In genomic region chr6:15249371-15250019, GRCh38 we compare ENCODE assay signal across 8 cellular contexts. TPM values are rescaled to one million over a fixed set of nuclear protein-coding genes. Genes with fewer than 3 reads are reported as not detected.
DNase-seq lines count a peak whose midpoint lies in the region; ATAC-seq, FAIRE-seq and TF ChIP-seq lines count a peak whose summit lies in the region.

No MANE protein-coding gene starts in this region.

- H3K4me2 ChIP-seq in DOHH2 (ENCODE audit: low read length) (peak overlapping the region; percentile 84), OCI-LY7 (ENCODE audit: low read length) (peak overlapping the region; percentile 84), endothelial cell of umbilical vein (ENCODE audit: insufficient read depth, low read length) (peak overlapping the region; percentile 82)

- WGBS in pancreas, 2 donors = 4 to 7% methylated on average over 9 of the region's 9 CpGs

- H3K27me3 ChIP-seq in DOHH2 (ENCODE audit: control insufficient read depth, low read length) (no peaks in the 10 kb centered on the region; the same call in 1 of the 2 replicates), endothelial cell of umbilical vein (ENCODE audit: control insufficient read depth in 2 of 2, insufficient read depth in 2 of 2, low read length in 2 of 2) (no peaks in the 10 kb centered on the region), pancreas (no peaks in the 10 kb centered on the region)

- H3K9me1 ChIP-seq in endothelial cell of umbilical vein (replicated peaks; ENCODE audit: control insufficient read depth, extremely low read depth, insufficient read depth, low read length) = no peaks in the 10 kb centered on the region

- POLR2A ChIA-PET in OCI-LY7 (lab: Charles Lee) = interaction anchor here (0.6 to 1.2 kb wide), 2 partner anchors 17 to 23 kb away, joined by 3 to 6 read pairs; no protein-coding TSS in a partner anchor
- POLR2A ChIA-PET in endothelial cell of umbilical vein (lab: Charles Lee) = no interaction called here

- H3K79me2 ChIP-seq in DOHH2 (ENCODE audit: control insufficient read depth, low read length) = peaks cover 56% of the 10 kb centered on the region
- peaks cover 65% of the 10 kb centered on the region; the same call in 1 of the 2 replicates for H3K79me2 ChIP-seq in OCI-LY7 (ENCODE audit: insufficient read depth, low read depth, low read length)
- H3K79me2 ChIP-seq in endothelial cell of umbilical vein (ENCODE audit: control insufficient read depth, insufficient read depth, low read length) = peaks cover 8% of the 10 kb centered on the region

- DNase-seq in OCI-LY7 (ENCODE audit: low spot score) = no peak
- DNase-seq in endothelial cell of umbilical vein (ENCODE audit: low read depth, low spot score) = no peak
- DNase-seq in pancreas = no peak
- DNase-seq in cortex of kidney (lab: John Stamatoyannopoulos, UW) = no peak
- DNase-seq in H4 (ENCODE audit: low spot score) = no peak
- no peak for DNase-seq in ACHN

- intact Hi-C loops in OCI-LY7 (cut with micrococcal nuclease; ENCODE audit: unreplicated experiment) = loop anchor here (5.0 kb wide), 5 partner anchors 408 to 1122 kb away; no protein-coding TSS in a partner anchor
- intact Hi-C loops in endothelial cell of umbilical vein (cut with micrococcal nuclease) = loop anchor here (5.0 kb wide), 4 partner anchors 303 to 1537 kb away; partner anchors contain the start of genes GMPR and RANBP9
- intact Hi-C loops in pancreas (cut with DNase I) = no loop called here

- no peak for TF ChIP-seq POLR2A in endothelial cell of umbilical vein (IDR thresholded peaks at IDR 0.05; ENCODE audit: low read depth, low read length)

- peak overlapping the region; percentile 49; the same call in 1 of the 2 replicates for H2AFZ ChIP-seq in OCI-LY7 (ENCODE audit: low read length)
- peak overlapping the region; percentile 97 for H2AFZ ChIP-seq in endothelial cell of umbilical vein (ENCODE audit: low read depth, low read length)

- H3K36me3 ChIP-seq in DOHH2 (ENCODE audit: control insufficient read depth, low read length) = no peaks in the 10 kb centered on the region
- H3K36me3 ChIP-seq in OCI-LY7 (ENCODE audit: insufficient read depth, low read length) = no peaks in the 10 kb centered on the region
- no peaks in the 10 kb centered on the region for H3K36me3 ChIP-seq in endothelial cell of umbilical vein (ENCODE audit: control insufficient read depth in 2 of 2, extremely low read depth in 1 of 2, insufficient read depth in 2 of 2, low read length in 2 of 2)
- no peaks in the 10 kb centered on the region for H3K36me3 ChIP-seq in pancreas

- peaks cover 22% of the 10 kb centered on the region; the same call in 1 of the 2 replicates for H3F3A ChIP-seq in DOHH2 (ENCODE audit: control insufficient read depth, insufficient read depth)

- no peak for FAIRE-seq in endothelial cell of umbilical vein (lab: Jason Lieb, UNC)
- no peak for FAIRE-seq in pancreas (lab: Jason Lieb, UNC)

- TF ChIP-seq CTCF in DOHH2 (IDR thresholded peaks at IDR 0.05; ENCODE audit: low read depth, low read length, poor library complexity, severe bottlenecking) (no peak), OCI-LY7 (conservative IDR thresholded peaks at IDR 0.05; ENCODE audit: low read length) (no peak), endothelial cell of umbilical vein (IDR thresholded peaks at IDR 0.05; ENCODE audit: extremely low read depth in 1 of 2, insufficient read depth in 1 of 2, low read depth in 1 of 2, low read length in 2 of 2) (no peak), pancreas (IDR thresholded peaks at IDR 0.05) (no peak)

- H3K9me2 ChIP-seq in DOHH2 (replicated peaks; ENCODE audit: control insufficient read depth, low read length) (no peaks in the 10 kb centered on the region), OCI-LY7 (ENCODE audit: insufficient read depth, low read length) (no peaks in the 10 kb centered on the region)

- in situ Hi-C loops in ACHN (cut with HindIII; ENCODE audit: low pct_ligation_motif_present, low pct_unique_long_range_greater_than_20kb, low sequenced_read_pairs) = no loop called here

- H3K9ac ChIP-seq in endothelial cell of umbilical vein (replicated peaks; ENCODE audit: extremely low read depth, insufficient read depth, low read length) = peak overlapping the region; percentile 75

- H3K4me3 ChIP-seq in DOHH2 (ENCODE audit: low read length) (peak overlapping the region; percentile 75), OCI-LY7 (ENCODE audit: low read depth, low read length, poor library complexity, severe bottlenecking) (peak overlapping the region; percentile 79), endothelial cell of umbilical vein (replicated peaks in 1 of 3; ENCODE audit: insufficient read depth in 1 of 3, low read depth in 1 of 3, low read length in 3 of 3) (peak overlapping the region in 2 of 3 experiments; percentile 63 to 78), pancreas (peak overlapping the region in 3 of 4 donors; percentile 71 to 88 (median 76))

- H4K20me1 ChIP-seq in DOHH2 (ENCODE audit: control insufficient read depth, insufficient read depth, low read depth, low read length) (peaks cover 14% of the 10 kb centered on the region; the same call in 1 of the 2 replicates), OCI-LY7 (ENCODE audit: insufficient read depth, low read length) (peaks cover 36% of the 10 kb centered on the region; the same call in 1 of the 2 replicates), endothelial cell of umbilical vein (replicated peaks; ENCODE audit: control insufficient read depth, extremely low read depth, insufficient read depth, low read length) (no peaks in the 10 kb centered on the region)

- no peaks in the 10 kb centered on the region for H3K9me3 ChIP-seq in DOHH2 (ENCODE audit: control insufficient read depth, insufficient read depth, low read length)
- H3K9me3 ChIP-seq in OCI-LY7 (ENCODE audit: low read length) = no peaks in the 10 kb centered on the region
- H3K9me3 ChIP-seq in endothelial cell of umbilical vein (replicated peaks; ENCODE audit: control insufficient read depth, insufficient read depth, low read length) = no peaks in the 10 kb centered on the region
- no peaks in the 10 kb centered on the region for H3K9me3 ChIP-seq in pancreas

- peaks cover 47% of the 10 kb centered on the region for H3K4me1 ChIP-seq in DOHH2 (ENCODE audit: control insufficient read depth, low read length)
- H3K4me1 ChIP-seq in OCI-LY7 (ENCODE audit: insufficient read depth, low read length, poor library complexity, severe bottlenecking) = peaks cover 58% of the 10 kb centered on the region
- H3K4me1 ChIP-seq in endothelial cell of umbilical vein (ENCODE audit: control insufficient read depth, extremely low read depth, insufficient read depth, low read length) = peaks cover 19% of the 10 kb centered on the region
- H3K4me1 ChIP-seq in pancreas = peaks cover 0 to 10% (median 1%) of the 10 kb centered on the region in 3 donors

- CTCF ChIA-PET in OCI-LY7 (lab: Charles Lee; ENCODE audit: unreplicated experiment) (interaction anchor here (1.0 kb wide), 1 partner anchor 70 kb away, joined by 4 read pairs; no protein-coding TSS in a partner anchor), endothelial cell of umbilical vein (lab: Charles Lee) (interaction anchor here (0.8 to 2.7 kb wide), 9 partner anchors 10 to 1039 kb away, joined by 3 to 15 read pairs (median 3); no protein-coding TSS in a partner anchor)

- dilution Hi-C loops in endothelial cell of umbilical vein (cut with MboI; ENCODE audit: extremely low pct_ligation_motif_present, low sequenced_read_pairs) = no loop called here

- BruUV-seq in OCI-LY7 (replicated peaks; lab: Mats Ljungman, UMichigan) (no TSS peak), endothelial cell of umbilical vein (replicated peaks; lab: Mats Ljungman, UMichigan) (no TSS peak)

- ATAC-seq in pancreas (no peak), GM21825 (IDR thresholded peaks at IDR 0.05; ENCODE audit: unreplicated experiment) (no peak)

- H3K27ac ChIP-seq in DOHH2 (ENCODE audit: low read depth, low read length) (no peak overlapping the region), OCI-LY7 (ENCODE audit: low read depth, low read length, poor library complexity, severe bottlenecking) (peak overlapping the region; percentile 69), endothelial cell of umbilical vein (ENCODE audit: insufficient read depth, low read depth, low read length) (no peak overlapping the region), pancreas (peak overlapping the region; percentile 85 to 92 (median 88))

TF ChIP-seq in endothelial cell of umbilical vein, 7 proteins besides CTCF, POLR2A, EP300 and RAD21:
- TF ChIP-seq MAX (IDR thresholded peaks at IDR 0.05; ENCODE audit: insufficient read depth, insufficient read length) (no peak), GATA2 (IDR thresholded peaks at IDR 0.05; ENCODE audit: insufficient read depth, insufficient read length, low read depth, low read length) (no peak), POLR2AphosphoS5 (IDR thresholded peaks at IDR 0.05; ENCODE audit: insufficient read depth, low read depth, low read length) (no peak), MYC (IDR thresholded peaks at IDR 0.05; ENCODE audit: low read depth, low read length) (no peak), EZH2 (IDR thresholded peaks at IDR 0.05; ENCODE audit: borderline replicate concordance, low read depth, low read length, severe bottlenecking) (no peak), JUN (IDR thresholded peaks at IDR 0.05; ENCODE audit: borderline replicate concordance, insufficient read depth, insufficient read length, low read depth) (no peak), FOS (IDR thresholded peaks at IDR 0.05; ENCODE audit: borderline replicate concordance, insufficient read depth, low read length) (no peak)
TF ChIP-seq in endothelial cell of umbilical vein: peak in this region for 0.

RNA-seq across cellular contexts. Expression of gene JARID2, which starts 3.6 kb away (rescaled TPM):
- 18.4 and 19.0 TPM in 2 replicates for total RNA-seq in OCI-LY7 (2014; rRNA removed; shearing (Covaris generic))
- total RNA-seq in OCI-LY7 (2022) = 19.5 and 21.0 TPM in 2 replicates
- total RNA-seq in endothelial cell of umbilical vein = 8.8 and 10.6 TPM in 2 replicates
- polyA plus RNA-seq in endothelial cell of umbilical vein = 2.6 and 2.9 TPM in 2 replicates
- polyA plus RNA-seq in endothelial cell of umbilical vein (2011; cell fraction: cytosol; rRNA removed) = 3.2 and 3.7 TPM in 2 replicates
- 12.8 and 13.0 TPM in 2 replicates for polyA plus RNA-seq in endothelial cell of umbilical vein (2011; cell fraction: nucleus; rRNA removed)
- polyA plus RNA-seq in endothelial cell of umbilical vein (2012) = 3.5 and 4.7 TPM in 2 replicates
- 7.0 and 7.5 TPM in 2 replicates for polyA minus RNA-seq in endothelial cell of umbilical vein
- polyA minus RNA-seq in endothelial cell of umbilical vein (2011; cell fraction: cytosol; rRNA and poly(A)+ RNA removed) = 4.8 TPM
- 11.3 and 11.4 TPM in 2 replicates for polyA minus RNA-seq in endothelial cell of umbilical vein (2011; cell fraction: nucleus; rRNA and poly(A)+ RNA removed)
- total RNA-seq in pancreas = 1 to 10 TPM; 2.4 to 6.7 (median 3.7) TPM
- 1 to 10 TPM; 2.8 to 4.1 TPM for polyA plus RNA-seq in pancreas
- total RNA-seq in H4 (2014; rRNA removed; shearing (Covaris generic)) = 4.9 and 6.0 TPM in 2 replicates

Comparison
In these comparisons a context has a peak if more than half of its experiments do, and no peak if none do; other contexts are left out.
1. H3K27ac ChIP-seq: peak in OCI-LY7 (single experiment) and pancreas (4 of 4); none in DOHH2 (single experiment) and endothelial cell of umbilical vein (single experiment).
2. intact Hi-C loops: an anchor here in OCI-LY7 (5.0 kb wide) and endothelial cell of umbilical vein (5.0 kb wide); none called in pancreas.
3. Peak in every context shown above with its lines, with median percentiles within 50 percentile points of each other: H3K4me2 ChIP-seq and H3K4me3 ChIP-seq.